ENCODE assay signal across 8 cellular contexts in the genomic region with DNA sequence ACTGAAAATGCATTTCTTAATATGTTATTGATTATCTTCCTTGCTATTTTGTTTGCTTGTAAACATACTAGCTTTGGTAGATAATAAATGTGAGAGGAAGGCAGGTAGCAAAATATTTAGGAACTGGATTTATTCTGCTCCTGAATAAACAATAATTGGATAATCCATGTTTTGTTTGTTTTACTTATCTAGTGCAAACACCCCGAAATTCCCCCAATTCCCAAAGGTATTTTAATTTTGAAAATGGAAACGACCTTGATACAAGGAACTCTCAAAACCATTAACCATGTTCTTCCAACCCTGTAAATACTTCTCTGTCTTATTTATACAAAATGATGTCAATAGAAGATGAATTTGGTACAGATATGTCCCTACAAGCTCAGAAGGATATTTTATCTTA. TPM values are rescaled to one million over a fixed set of nuclear protein-coding genes. Genes with fewer than 3 reads are reported as not detected.
"Had no signal": no experiment of that assay in that cellular context is flagged by ENCODE, and none has a peak within 500 bp of the region (broad histone marks: within the 10 kb centered on the region; RNA-seq: fewer than 3 reads in every experiment).

No MANE protein-coding gene starts in this region.

- DNase-seq: HCEC 1CT, KBM-7 had no signal

- H3K4me2 ChIP-seq: GM23338, KMS-11 had no signal

- FAIRE-seq: H1, HTR-8/SVneo had no signal

- H3K9ac ChIP-seq: KMS-11 had no signal

- H3K4me3 ChIP-seq: GM23338 had no signal

- H2AFZ ChIP-seq: GM23338 had no signal

- ATAC-seq: GM23338 had no signal

- H3K27ac ChIP-seq: KMS-11 had no signal

RNA-seq across cellular contexts. Expression of gene USH2A, which starts 3.0 kb away (rescaled TPM):
- total RNA-seq: HT-29 had no signal
- polyA plus RNA-seq: IgD-negative memory B cell had no signal
